ENCODE assay signal across 11 cellular contexts in genomic region chr21:29125199-29125598, GRCh38. TPM values are rescaled to one million over a fixed set of nuclear protein-coding genes. Genes with fewer than 3 reads are reported as not detected.
DNase-seq lines count a peak whose midpoint lies in the region; ATAC-seq and TF ChIP-seq lines count a peak whose summit lies in the region.
"Had no signal": no experiment of that assay in that cellular context is flagged by ENCODE, and none has a peak within 500 bp of the region (broad histone marks: within the 10 kb centered on the region; RNA-seq: fewer than 3 reads in every experiment).

No MANE protein-coding gene starts in this region.

- H3K27me3 ChIP-seq in breast epithelium = no peaks in the 10 kb centered on the region
- H3K27me3 ChIP-seq: hepatocyte had no signal

- peak; percentile 22 for DNase-seq in glomerular visceral epithelial cell (ENCODE audit: extremely low spot score)
- DNase-seq in superior temporal gyrus (ENCODE audit: extremely low spot score) = no peak
- DNase-seq in breast epithelium (ENCODE audit: low spot score in 2 of 2) = no peak
- no peak for DNase-seq in mucosa of gallbladder (ENCODE audit: low spot score)
- DNase-seq: DMS79, NCI-H2081 had no signal

- H3K27ac ChIP-seq in breast epithelium = no peak overlapping the region
- H3K27ac ChIP-seq: coronary artery, hepatocyte had no signal

- H3K4me3 ChIP-seq in breast epithelium = no peak overlapping the region
- H3K4me3 ChIP-seq: coronary artery, hepatocyte had no signal

- ATAC-seq in GM18870 (IDR thresholded peaks at IDR 0.05; ENCODE audit: unreplicated experiment) (peak; percentile 88), GM21576 (IDR thresholded peaks at IDR 0.05; ENCODE audit: unreplicated experiment) (peak; percentile 77), HG03175 (IDR thresholded peaks at IDR 0.05; ENCODE audit: unreplicated experiment) (peak; percentile 91)

- H3K9me3 ChIP-seq in breast epithelium = peaks cover 0 to 9% of the 10 kb centered on the region in 2 donors

- intact Hi-C loops in breast epithelium (cut with DNase I; ENCODE audit: low total_unique reads) = no loop called here

- no peak for TF ChIP-seq CTCF in breast epithelium (IDR thresholded peaks at IDR 0.05)

- TF ChIP-seq POLR2A in breast epithelium (IDR thresholded peaks at IDR 0.05) = no peak

- H3K4me1 ChIP-seq in breast epithelium = no peaks in the 10 kb centered on the region

- no peaks in the 10 kb centered on the region for H3K36me3 ChIP-seq in breast epithelium

RNA-seq across cellular contexts. Expression of gene MAP3K7CL, which starts 5.2 kb away (rescaled TPM):
- total RNA-seq in breast epithelium (1 to 10 TPM; 1.8 to 8.5 (median 7.5) TPM), mucosa of gallbladder (5.8 TPM)
- total RNA-seq: hepatocyte had no signal

RNA-seq across cellular contexts. Expression of gene CCT8, which starts 51.8 kb away (rescaled TPM):
- total RNA-seq in breast epithelium = 100 to 1,000 TPM; 104 to 155 (median 121) TPM
- 99.3 TPM for total RNA-seq in mucosa of gallbladder
